11 cellular contexts compared by ENCODE assay signal in genomic region chr11:88196393-88196792, GRCh38. TPM values are rescaled to one million over a fixed set of nuclear protein-coding genes. Genes with fewer than 3 reads are reported as not detected.
"Had no signal": no experiment of that assay in that cellular context is flagged by ENCODE, and none has a peak within 500 bp of the region (broad histone marks: within the 10 kb centered on the region; RNA-seq: fewer than 3 reads in every experiment).

No MANE protein-coding gene starts in this region.

- H3K27ac ChIP-seq: HL-60, KMS-11 had no signal

- FAIRE-seq: HepG2, HTR-8/SVneo, K562 had no signal

- H3K4me3 ChIP-seq: K562 had no signal

- ATAC-seq: HepG2, K562 had no signal

- H3K9ac ChIP-seq: KMS-11 had no signal

- DNase-seq: IMR-90, KBM-7, KG1 had no signal

- H3K4me2 ChIP-seq: KMS-11 had no signal

RNA-seq across cellular contexts. Expression of gene RAB38, which starts 21.1 kb away (rescaled TPM):
- total RNA-seq: HT-29, HT1080 had no signal
- polyA plus RNA-seq: IgD-negative memory B cell had no signal
